8 cellular contexts compared by ENCODE assay signal in the genomic region with DNA sequence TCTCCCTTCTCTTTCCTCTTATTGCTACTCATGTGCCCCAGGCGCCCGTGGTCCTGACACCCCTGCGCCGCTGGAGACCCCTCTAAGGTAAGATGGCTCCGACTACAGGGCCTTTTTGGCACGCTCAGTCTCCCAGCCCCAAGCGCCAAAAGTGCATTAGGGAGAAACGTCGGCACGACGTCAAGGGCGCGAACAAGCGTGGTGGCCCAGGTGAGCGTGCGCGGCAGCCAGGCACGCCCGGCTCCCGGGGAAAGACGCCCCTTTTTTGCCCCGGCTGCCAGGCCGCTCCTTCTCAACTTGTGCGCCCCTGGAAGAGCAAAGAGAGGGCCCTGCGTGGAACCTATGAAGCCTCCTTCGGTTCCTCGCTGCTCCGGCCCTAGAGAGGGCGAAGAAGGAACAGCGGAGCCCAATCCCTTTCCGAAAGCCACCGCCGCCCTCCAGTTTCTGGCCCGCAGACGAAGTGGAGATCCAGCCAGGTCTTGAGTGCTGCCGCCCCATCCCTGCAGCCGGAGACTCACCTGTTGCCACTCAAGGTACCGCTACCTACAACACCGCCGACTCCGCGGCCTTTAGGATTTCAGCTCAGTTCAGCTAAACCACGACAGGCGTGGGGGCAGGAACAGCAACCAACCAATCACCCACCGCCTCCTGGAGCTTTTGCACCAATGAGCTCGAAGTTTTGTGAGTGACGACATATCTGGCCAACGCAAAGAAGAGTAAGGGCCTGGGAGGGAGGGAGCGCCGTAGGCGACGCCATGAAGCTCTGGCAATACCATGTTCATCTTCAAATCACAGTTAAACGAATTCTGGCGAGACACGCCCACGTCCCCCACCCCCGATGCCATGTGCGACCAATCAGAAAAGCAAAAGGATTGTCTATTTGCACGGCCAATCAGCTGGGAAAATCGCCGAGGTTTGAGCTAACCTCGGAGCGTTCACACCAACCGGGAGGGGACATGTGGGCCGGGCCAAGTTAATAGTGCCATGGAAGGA. TPM values are rescaled to one million over a fixed set of nuclear protein-coding genes. Genes with fewer than 3 reads are reported as not detected.
A peak's percentile ranks its signal among the peaks of the same experiment; 100 is the strongest.
DNase-seq lines count a peak whose midpoint lies in the region; ATAC-seq, FAIRE-seq and TF ChIP-seq lines count a peak whose summit lies in the region.
"Not testable (repeated sequence)": the region's sequence is repeated elsewhere in the genome, so short reads cannot be mapped to it uniquely, and the experiment has no call there.

A gene (minus strand): TSS at position 609 of the 993 bp plus-strand sequence. CDS start 3,369 bp downstream, outside the sequence.

- not testable (repeated sequence) for H3K14ac ChIP-seq in H1 (ENCODE audit: insufficient read length)

- H3K36me3 Mint-ChIP-seq in activated T-cell treated with anti-CD3 and anti-CD28 coated beads, Interleukin-2, amount 50 U/mL, for 24 hours (ENCODE audit: low read depth); naive B cell: not testable (repeated sequence)

- peak within 1 kb of the TSS; percentile 59; the same call in 1 of the 3 replicates for H3K4me2 ChIP-seq in A549
- H3K4me2 ChIP-seq in H1 (ENCODE audit: insufficient read depth in 1 of 2, low read depth in 2 of 2, low read length in 2 of 2) = not testable (repeated sequence)

- not testable (repeated sequence) for H3K4me1 Mint-ChIP-seq in activated T-cell treated with anti-CD3 and anti-CD28 coated beads, Interleukin-2, amount 50 U/mL, for 24 hours (ENCODE audit: low read depth); naive B cell

- not testable (repeated sequence) for H2BK12ac ChIP-seq in H1 (ENCODE audit: low read depth, low read length)

- H2BK20ac ChIP-seq in H1 (ENCODE audit: low read length) = not testable (repeated sequence)

- H3K27me3 ChIP-seq in H1 (replicated peaks in 1 of 4; ENCODE audit: control insufficient read depth in 3 of 4, extremely low read depth in 1 of 4, insufficient read depth in 3 of 4, low read length in 3 of 4) = not testable (repeated sequence)

- TF ChIP-seq EP300 in A549 (IDR thresholded peaks at IDR 0.05); H1 (IDR thresholded peaks at IDR 0.05; ENCODE audit: borderline replicate concordance in 1 of 2, low read depth in 2 of 2, low read length in 2 of 2): not testable (repeated sequence)

- H3K9ac ChIP-seq in SK-N-MC (ENCODE audit: insufficient read length); H1 (replicated peaks in 1 of 4; ENCODE audit: extremely low read depth in 1 of 4, low read depth in 3 of 4, low read length in 3 of 4): not testable (repeated sequence)

- H3K4me1 ChIP-seq in A549; H1 (replicated peaks in 1 of 4; ENCODE audit: control insufficient read depth in 3 of 4, insufficient read depth in 4 of 4, low read length in 3 of 4): not testable (repeated sequence)

- H3K4me3 Mint-ChIP-seq in activated T-cell treated with anti-CD3 and anti-CD28 coated beads, Interleukin-2, amount 50 U/mL, for 24 hours = not testable (repeated sequence)
- H3K4me3 Mint-ChIP-seq in naive B cell = peak within 1 kb of the TSS in 7 of 8 donors; percentile 27 to 65 (median 60)

- H2BK120ac ChIP-seq in H1 (replicated peaks; ENCODE audit: low read depth, low read length) = not testable (repeated sequence)

- H4K91ac ChIP-seq in H1 (replicated peaks; ENCODE audit: insufficient read length, low read length) = not testable (repeated sequence)

- not testable (repeated sequence) for TF ChIP-seq RAD21 in A549 (conservative IDR thresholded peaks at IDR 0.05 in 1 of 2, IDR thresholded peaks at IDR 0.05 in 1 of 2); H1 (IDR thresholded peaks at IDR 0.05 in 1 of 2, conservative IDR thresholded peaks at IDR 0.05 in 1 of 2; ENCODE audit: low read depth in 2 of 2, low read length in 2 of 2)

- not testable (repeated sequence) for H3K9me3 ChIP-seq in A549; SK-N-MC (ENCODE audit: low read depth, low read length); H1 (ENCODE audit: insufficient read depth in 2 of 2, low read depth in 1 of 2, low read length in 1 of 2)

- WGBS in A549 (ENCODE audit: missing lambda C conversion rate) = no CpG with 5 or more reads among the region's 65 CpGs
- WGBS in H1 (ENCODE audit: extremely low coverage in 1 of 2, insufficient coverage in 1 of 2, insufficient read length in 1 of 2, insufficient replicate concordance in 2 of 2, low coverage in 1 of 2, low lambda C conversion rate in 2 of 2, missing lambda C conversion rate in 1 of 2), 2 experiments = 0% methylated on average over 4 of the region's 65 CpGs; no CpG with 5 or more reads in 1 of the 2 experiments

- not testable (repeated sequence) for H3K56ac ChIP-seq in H1 (replicated peaks; ENCODE audit: insufficient read length, low read depth, low read length)

- H2AK5ac ChIP-seq in H1 (ENCODE audit: low read depth, low read length) = not testable (repeated sequence)

- H3K4me3 ChIP-seq in A549 = not testable (repeated sequence)
- 0 out of 2 replicates have a peak within 1 kb of the TSS, but pooled peaks have one; percentile 40 for H3K4me3 ChIP-seq in SK-N-MC
- H3K4me3 ChIP-seq in H1 (ENCODE audit: extremely low read depth in 1 of 4, insufficient read depth in 2 of 4, low read depth in 3 of 4, low read length in 4 of 4) = peak within 1 kb of the TSS in 1 of 4 experiments; percentile 10; a peak in 1 of 8 replicates

- not testable (repeated sequence) for H4K5ac ChIP-seq in H1 (ENCODE audit: insufficient read length, low read depth, low read length)

- not testable (repeated sequence) for H3K23me2 ChIP-seq in H1 (ENCODE audit: low read depth, low read length)

- not testable (repeated sequence) for H3K9me3 Mint-ChIP-seq in activated T-cell treated with anti-CD3 and anti-CD28 coated beads, Interleukin-2, amount 50 U/mL, for 24 hours; naive B cell

- CTCF ChIA-PET in A549 (lab: Yijun Ruan, JAX); H1 (lab: Charles Lee; ENCODE audit: partially characterized antibody): not testable (repeated sequence)

- H3K23ac ChIP-seq in H1 (ENCODE audit: insufficient read length) = not testable (repeated sequence)

- H3K36me3 ChIP-seq in SK-N-MC (ENCODE audit: insufficient read depth, low read length); H1 (ENCODE audit: control insufficient read depth in 2 of 4, insufficient read depth in 4 of 4, low read length in 3 of 4): not testable (repeated sequence)

- not testable (repeated sequence) for H2AFZ ChIP-seq in H1 (ENCODE audit: low read length)

- FAIRE-seq in A549 (lab: Jason Lieb, UNC) (peak; percentile 89), H1 (lab: Jason Lieb, UNC) (peak; percentile 99)

- H3K27ac Mint-ChIP-seq in activated T-cell treated with anti-CD3 and anti-CD28 coated beads, Interleukin-2, amount 50 U/mL, for 24 hours = not testable (repeated sequence)
- H3K27ac Mint-ChIP-seq in naive B cell = peak within 1 kb of the TSS in 1 of 6 donors; percentile 67

- H2BK15ac ChIP-seq in H1 (ENCODE audit: low read length) = not testable (repeated sequence)

- H4K20me1 ChIP-seq in H1 (replicated peaks in 1 of 2; ENCODE audit: control insufficient read depth in 1 of 2, insufficient read depth in 2 of 2, low read length in 2 of 2) = not testable (repeated sequence)

- H3K79me2 ChIP-seq in H1 (ENCODE audit: control insufficient read depth in 1 of 2, insufficient read depth in 2 of 2, low read length in 2 of 2) = not testable (repeated sequence)

- not testable (repeated sequence) for H4K8ac ChIP-seq in H1 (ENCODE audit: extremely low read depth, insufficient read depth, low read length)

- H2BK5ac ChIP-seq in H1 (ENCODE audit: low read depth, low read length) = not testable (repeated sequence)

- H3K79me1 ChIP-seq in H1 (ENCODE audit: low read depth, low read length) = not testable (repeated sequence)

- peak within 1 kb of the TSS; percentile 59 to 70; a peak in 3 of 6 replicates for H3K27ac ChIP-seq in A549
- not testable (repeated sequence) for H3K27ac ChIP-seq in SK-N-MC; H1 (ENCODE audit: low read depth, low read length)

- not testable (repeated sequence) for TF ChIP-seq POLR2A in A549 (IDR thresholded peaks at IDR 0.05; ENCODE audit: low read length); H1 (IDR thresholded peaks at IDR 0.05; ENCODE audit: control extremely low read depth in 1 of 2, low read depth in 2 of 2, low read length in 2 of 2)

- not testable (repeated sequence) for DNase-seq in A549 (ENCODE audit: low read depth in 1 of 2, low spot score in 1 of 2); SK-N-MC (ENCODE audit: low read depth, low spot score)
- DNase-seq in activated T-cell treated with anti-CD3 and anti-CD28 coated beads, Interleukin-2, amount 50 U/mL, for 24 hours = peak; percentile 68
- DNase-seq in H1 (ENCODE audit: low read depth in 1 of 2, low spot score in 2 of 2) = peak in 1 of 2 experiments; percentile 76
- peak; percentile 83 for DNase-seq in naive B cell
- peak; percentile 56 to 86 for DNase-seq in stimulated activated CD4-positive, alpha-beta T cell treated with anti-CD3 and anti-CD28 coated beads, Interleukin-4, amount 100 ng/mL, for 4 hours

- not testable (repeated sequence) for TF ChIP-seq CTCF in A549 (IDR thresholded peaks at IDR 0.05); H1 (IDR thresholded peaks at IDR 0.05; ENCODE audit: control extremely low read depth in 1 of 3, insufficient read depth in 1 of 3, low read depth in 1 of 3, low read length in 3 of 3)

- not testable (repeated sequence) for H3K4ac ChIP-seq in H1 (replicated peaks; ENCODE audit: insufficient read length, low read depth, low read length)

- ATAC-seq in A549 = peak; percentile 94 to 96
- peak; percentile 88 for ATAC-seq in GM19397 (IDR thresholded peaks at IDR 0.05; ENCODE audit: unreplicated experiment)
- peak; percentile 80 for ATAC-seq in HG03039 (IDR thresholded peaks at IDR 0.05; ENCODE audit: unreplicated experiment)
- peak; percentile 81 to 83 for ATAC-seq in naive B cell (ENCODE audit: low read depth in 2 of 2)

- not testable (repeated sequence) for H3K18ac ChIP-seq in H1 (ENCODE audit: extremely low read depth, low read length)

- POLR2A ChIA-PET in A549 (lab: Yijun Ruan, JAX); H1 (lab: Charles Lee; ENCODE audit: partially characterized antibody): not testable (repeated sequence)

- not testable (repeated sequence) for H3K27me3 Mint-ChIP-seq in activated T-cell treated with anti-CD3 and anti-CD28 coated beads, Interleukin-2, amount 50 U/mL, for 24 hours; naive B cell

RNA-seq across cellular contexts. Expression of the gene that starts here (rescaled TPM):
- polyA plus RNA-seq in A549 (2011; rRNA removed) (18.6 and 20.5 TPM in 2 replicates), A549 (2017; fragmentation: RNase III; extraction: RNeasy Plus Mini Kit Qiagen cat#74134 plus additional on column Dnase treatment) (9.3 to 10.0 TPM (median 9.3 TPM) in 3 replicates), H1 (2011; rRNA removed) (24.6 and 40.7 TPM in 2 replicates), naive B cell (ENCODE audit: low read depth in 6 of 6) (10 to 100 TPM in 1 of 6 donors, 1 to 10 TPM in 5; 3.0 to 13.5 (median 3.7) TPM)
- polyA plus RNA-seq in A549 (2012; cell fraction: cytosol; rRNA removed) = 11.1 and 11.8 TPM in 2 replicates
- 35.7 and 36.3 TPM in 2 replicates for polyA plus RNA-seq in A549 (2012; cell fraction: nucleus; rRNA removed)
- 51.7 and 52.8 TPM in 2 replicates for polyA minus RNA-seq in A549 (2011; rRNA and poly(A)+ RNA removed)
- total RNA-seq in H1 (2021; fragmentation: NEBNext Ultra II Directional; extraction: Animal tissue kit (Norgen Biotek cat#: 25700)) = 28.5 and 29.0 TPM in 2 replicates
- polyA plus RNA-seq in H1 (2011; cell fraction: cytosol; rRNA removed) = 33.2 TPM
- 152 TPM for polyA plus RNA-seq in H1 (2011; cell fraction: nucleus; rRNA removed)
- 16.0 to 24.6 TPM (median 20.3 TPM) in 4 replicates for polyA plus RNA-seq in H1 (2012, experiment 1 of 2)
- polyA plus RNA-seq in H1 (2012, experiment 2 of 2) = 4.0 TPM
- 21.6 TPM for polyA plus RNA-seq in H1 (2013, experiment 1 of 2)
- polyA plus RNA-seq in H1 (2013, experiment 2 of 2) = 19.4 TPM
- polyA minus RNA-seq in H1 (2011; rRNA and poly(A)+ RNA removed) = 65.2 and 71.4 TPM in 2 replicates
- polyA minus RNA-seq in H1 (2011; cell fraction: cytosol; rRNA and poly(A)+ RNA removed) = 16.7 TPM
- 61.6 TPM for polyA minus RNA-seq in H1 (2011; cell fraction: nucleus; rRNA and poly(A)+ RNA removed)
